ENCODE assay signal across 19 cellular contexts in the genomic region with DNA sequence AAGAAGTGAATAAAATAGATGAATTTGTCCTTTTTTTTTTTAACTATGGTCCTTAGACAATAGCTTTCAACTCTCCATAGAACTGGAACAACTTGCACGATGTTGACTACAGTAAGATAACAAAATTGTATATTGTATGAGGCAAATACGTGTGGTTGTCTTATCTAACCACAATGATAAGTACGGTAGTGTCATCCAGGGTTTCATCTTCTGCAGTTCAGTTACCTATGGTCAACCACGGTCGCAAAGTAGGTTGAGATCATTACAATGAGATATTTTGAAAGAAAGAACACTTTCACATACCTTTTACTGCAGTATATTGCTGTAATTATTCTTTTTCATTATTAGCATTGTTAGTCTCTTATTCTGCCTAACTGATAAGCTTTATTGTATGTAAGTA.
DNase-seq lines count a peak whose midpoint lies in the region; ATAC-seq and TF ChIP-seq lines count a peak whose summit lies in the region.
"Had no signal": no experiment of that assay in that cellular context is flagged by ENCODE, and none has a peak within 500 bp of the region (broad histone marks: within the 10 kb centered on the region; RNA-seq: fewer than 3 reads in every experiment).

No MANE protein-coding gene starts in this region.

- TF ChIP-seq CTCF in VCaP (conservative IDR thresholded peaks at IDR 0.05) (no peak), WERI-Rb-1 (IDR thresholded peaks at IDR 0.05; ENCODE audit: low read depth, low read length) (no peak)

- H3K27me3 ChIP-seq in WERI-Rb-1 (ENCODE audit: insufficient read depth, low read depth, severe bottlenecking), result no peaks in the 10 kb centered on the region
- H3K27me3 ChIP-seq: BLaER1 had no signal

- H3K9me3 ChIP-seq in WERI-Rb-1 (ENCODE audit: severe bottlenecking), result no peaks in the 10 kb centered on the region
- H3K9me3 ChIP-seq: A549, BLaER1 had no signal

- no peak for DNase-seq in activated CD4-positive, CD25-positive, alpha-beta regulatory T cell treated with anti-CD3 and anti-CD28 coated beads, Interleukin-2, amount 50 U/mL, for 72 hours
- DNase-seq in amniotic epithelial cell (ENCODE audit: low read depth) (peak; percentile 45), WERI-Rb-1 (no peak), cerebellar nuclear complex (lab: John Stamatoyannopoulos, UW) (no peak)
- DNase-seq in stimulated activated naive CD8-positive, alpha-beta T cell treated with anti-CD3 and anti-CD28 coated beads, Interleukin-15, Interleukin-2, amounts not matched to agents 100 U/mL and 50 U/mL, for 24 hours, result no peak
- no peak for DNase-seq in activated effector memory CD4-positive, alpha-beta T cell treated with anti-CD3 and anti-CD28 coated beads, Interleukin-2, amount 50 U/mL, for 16 hours
- DNase-seq: DMS153, DMS79 treated with DMSO at 0.1 percent for 48 hours, GF-D8, H7, HFFc6 had no signal

- H3K36me3 ChIP-seq in WERI-Rb-1, result no peaks in the 10 kb centered on the region
- H3K36me3 ChIP-seq: BLaER1 had no signal

- ATAC-seq in activated CD4-positive, CD25-positive, alpha-beta regulatory T cell treated with anti-CD3 and anti-CD28 coated beads, Interleukin-2, amount 50 U/mL, for 24 hours, result peak; percentile 37 to 42
- peak; percentile 40 for ATAC-seq in stimulated activated naive CD8-positive, alpha-beta T cell treated with anti-CD3 and anti-CD28 coated beads, Interleukin-15, Interleukin-2, amounts not matched to agents 100 U/mL and 50 U/mL, for 24 hours
- ATAC-seq: A549, GM23338, HCT116 had no signal

- H3K27ac ChIP-seq in VCaP (peak overlapping the region; percentile 12; the same call in 1 of the 2 replicates), WERI-Rb-1 (no peak overlapping the region)
- H3K27ac ChIP-seq: 22Rv1, BLaER1, HL-60 had no signal

- no peak overlapping the region for H3K4me3 ChIP-seq in WERI-Rb-1 (ENCODE audit: low read depth, low read length)
- H3K4me3 ChIP-seq: A549, BLaER1, GM23338 had no signal
